ENCODE assay signal across 1 cellular context in the genomic region with DNA sequence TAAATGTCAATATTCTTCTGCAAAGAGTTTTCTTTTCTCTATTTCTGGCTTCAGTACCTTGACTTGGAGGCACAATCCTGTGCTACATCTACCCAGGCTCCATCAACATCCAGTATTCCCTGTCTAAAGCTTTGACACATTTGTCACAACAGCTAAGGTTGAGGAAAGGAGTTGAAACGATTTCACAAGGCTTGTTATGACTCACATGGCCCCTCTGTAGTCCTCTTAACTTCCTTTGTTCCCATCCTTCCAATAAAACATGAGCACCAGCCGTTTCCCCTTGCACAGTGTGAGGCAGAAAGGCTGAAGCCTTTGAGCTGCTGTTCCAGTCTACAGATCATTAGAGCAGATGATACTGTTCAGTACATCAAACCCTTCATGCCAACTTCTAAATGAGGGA.
A peak's percentile ranks its signal among the peaks of the same experiment; 100 is the strongest.
TF ChIP-seq lines count a peak whose summit lies in the region.

No MANE protein-coding gene starts in this region.

TF ChIP-seq in IMR-90, 13 proteins besides CTCF, POLR2A, EP300 and RAD21 (continued from another document):
- TF ChIP-seq, protein P1, sequence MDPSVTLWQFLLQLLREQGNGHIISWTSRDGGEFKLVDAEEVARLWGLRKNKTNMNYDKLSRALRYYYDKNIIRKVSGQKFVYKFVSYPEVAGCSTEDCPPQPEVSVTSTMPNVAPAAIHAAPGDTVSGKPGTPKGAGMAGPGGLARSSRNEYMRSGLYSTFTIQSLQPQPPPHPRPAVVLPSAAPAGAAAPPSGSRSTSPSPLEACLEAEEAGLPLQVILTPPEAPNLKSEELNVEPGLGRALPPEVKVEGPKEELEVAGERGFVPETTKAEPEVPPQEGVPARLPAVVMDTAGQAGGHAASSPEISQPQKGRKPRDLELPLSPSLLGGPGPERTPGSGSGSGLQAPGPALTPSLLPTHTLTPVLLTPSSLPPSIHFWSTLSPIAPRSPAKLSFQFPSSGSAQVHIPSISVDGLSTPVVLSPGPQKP (IDR thresholded peaks at IDR 0.05; ENCODE audit: borderline replicate concordance, low read depth, low read length): no peak
- peak; percentile 56; the same call in 1 of the 2 replicates for TF ChIP-seq CEBPB (IDR thresholded peaks at IDR 0.05; ENCODE audit: low read depth, low read length)
- TF ChIP-seq BHLHE40 (IDR thresholded peaks at IDR 0.05; ENCODE audit: low read depth, low read length): no peak
- no peak for TF ChIP-seq MAZ (IDR thresholded peaks at IDR 0.05; ENCODE audit: borderline replicate concordance, low read depth, low read length)
